In genomic region chr11:111785886-111786412, GRCh38 we compare ENCODE assay signal across 1 cellular context.
A peak's percentile ranks its signal among the peaks of the same experiment; 100 is the strongest.
TF ChIP-seq lines count a peak whose summit lies in the region.

No MANE protein-coding gene starts in this region.

TF ChIP-seq in HepG2, 621 proteins besides CTCF, POLR2A, EP300 and RAD21 (continued from another document and continues in another):
- TF ChIP-seq GMEB1 (CRISPR knock-in tag; IDR thresholded peaks at IDR 0.05; ENCODE audit: borderline replicate concordance) (no peak), ZBTB37 (CRISPR knock-in tag; IDR thresholded peaks at IDR 0.05) (no peak), ARID4A (CRISPR knock-in tag; IDR thresholded peaks at IDR 0.05; ENCODE audit: borderline replicate concordance) (no peak), ZNF337 (CRISPR knock-in tag; IDR thresholded peaks at IDR 0.05; ENCODE audit: borderline replicate concordance, low read depth) (no peak), ESRRA (CRISPR knock-in tag; IDR thresholded peaks at IDR 0.05; ENCODE audit: low read depth) (no peak), ZNF101 (CRISPR knock-in tag; IDR thresholded peaks at IDR 0.05; ENCODE audit: borderline replicate concordance, low read depth) (no peak), RCOR2 (CRISPR knock-in tag; IDR thresholded peaks at IDR 0.05) (no peak), ZNF839 (CRISPR knock-in tag; IDR thresholded peaks at IDR 0.05; ENCODE audit: borderline replicate concordance) (no peak), NPAS2 (CRISPR knock-in tag; IDR thresholded peaks at IDR 0.05; ENCODE audit: borderline replicate concordance) (no peak), RARG (CRISPR knock-in tag; IDR thresholded peaks at IDR 0.05; ENCODE audit: low read depth) (no peak), ZNF703 (CRISPR knock-in tag; IDR thresholded peaks at IDR 0.05; ENCODE audit: borderline replicate concordance) (no peak), NCOA1 (CRISPR knock-in tag; IDR thresholded peaks at IDR 0.05) (no peak), RBAK (CRISPR knock-in tag; IDR thresholded peaks at IDR 0.05) (no peak), ZEB1 (IDR thresholded peaks at IDR 0.05; ENCODE audit: insufficient replicate concordance, low read depth) (no peak), FOXP4 (CRISPR knock-in tag; IDR thresholded peaks at IDR 0.05) (peak; percentile 63), YY1 (IDR thresholded peaks at IDR 0.05; ENCODE audit: insufficient read depth, insufficient replicate concordance, low read depth, low read length) (no peak), NFE2L1 (CRISPR knock-in tag; IDR thresholded peaks at IDR 0.05; ENCODE audit: borderline replicate concordance) (no peak), HNF4A (CRISPR knock-in tag; IDR thresholded peaks at IDR 0.05) (peak; percentile 70), MYPOP (CRISPR knock-in tag; IDR thresholded peaks at IDR 0.05) (0 out of 2 replicates have a peak, but pooled peaks have one; percentile 19), ZBTB7A (CRISPR knock-in tag; IDR thresholded peaks at IDR 0.05) (no peak), ZNF775 (CRISPR knock-in tag; IDR thresholded peaks at IDR 0.05; ENCODE audit: borderline replicate concordance) (no peak), DZIP1 (CRISPR knock-in tag; IDR thresholded peaks at IDR 0.05) (no peak), PHF21A (CRISPR knock-in tag; IDR thresholded peaks at IDR 0.05) (0 out of 2 replicates have a peak, but pooled peaks have one; percentile 35), SMAD1 (CRISPR knock-in tag; IDR thresholded peaks at IDR 0.05; ENCODE audit: borderline replicate concordance, low read depth) (no peak), ZBTB33 (CRISPR knock-in tag; IDR thresholded peaks at IDR 0.05) (no peak), MNT (IDR thresholded peaks at IDR 0.05) (no peak), ZNF224 (CRISPR knock-in tag; IDR thresholded peaks at IDR 0.05) (no peak), SP1 (IDR thresholded peaks at IDR 0.05) (no peak), SP1 (CRISPR knock-in tag; IDR thresholded peaks at IDR 0.05) (no peak)
- TF ChIP-seq, protein P1, sequence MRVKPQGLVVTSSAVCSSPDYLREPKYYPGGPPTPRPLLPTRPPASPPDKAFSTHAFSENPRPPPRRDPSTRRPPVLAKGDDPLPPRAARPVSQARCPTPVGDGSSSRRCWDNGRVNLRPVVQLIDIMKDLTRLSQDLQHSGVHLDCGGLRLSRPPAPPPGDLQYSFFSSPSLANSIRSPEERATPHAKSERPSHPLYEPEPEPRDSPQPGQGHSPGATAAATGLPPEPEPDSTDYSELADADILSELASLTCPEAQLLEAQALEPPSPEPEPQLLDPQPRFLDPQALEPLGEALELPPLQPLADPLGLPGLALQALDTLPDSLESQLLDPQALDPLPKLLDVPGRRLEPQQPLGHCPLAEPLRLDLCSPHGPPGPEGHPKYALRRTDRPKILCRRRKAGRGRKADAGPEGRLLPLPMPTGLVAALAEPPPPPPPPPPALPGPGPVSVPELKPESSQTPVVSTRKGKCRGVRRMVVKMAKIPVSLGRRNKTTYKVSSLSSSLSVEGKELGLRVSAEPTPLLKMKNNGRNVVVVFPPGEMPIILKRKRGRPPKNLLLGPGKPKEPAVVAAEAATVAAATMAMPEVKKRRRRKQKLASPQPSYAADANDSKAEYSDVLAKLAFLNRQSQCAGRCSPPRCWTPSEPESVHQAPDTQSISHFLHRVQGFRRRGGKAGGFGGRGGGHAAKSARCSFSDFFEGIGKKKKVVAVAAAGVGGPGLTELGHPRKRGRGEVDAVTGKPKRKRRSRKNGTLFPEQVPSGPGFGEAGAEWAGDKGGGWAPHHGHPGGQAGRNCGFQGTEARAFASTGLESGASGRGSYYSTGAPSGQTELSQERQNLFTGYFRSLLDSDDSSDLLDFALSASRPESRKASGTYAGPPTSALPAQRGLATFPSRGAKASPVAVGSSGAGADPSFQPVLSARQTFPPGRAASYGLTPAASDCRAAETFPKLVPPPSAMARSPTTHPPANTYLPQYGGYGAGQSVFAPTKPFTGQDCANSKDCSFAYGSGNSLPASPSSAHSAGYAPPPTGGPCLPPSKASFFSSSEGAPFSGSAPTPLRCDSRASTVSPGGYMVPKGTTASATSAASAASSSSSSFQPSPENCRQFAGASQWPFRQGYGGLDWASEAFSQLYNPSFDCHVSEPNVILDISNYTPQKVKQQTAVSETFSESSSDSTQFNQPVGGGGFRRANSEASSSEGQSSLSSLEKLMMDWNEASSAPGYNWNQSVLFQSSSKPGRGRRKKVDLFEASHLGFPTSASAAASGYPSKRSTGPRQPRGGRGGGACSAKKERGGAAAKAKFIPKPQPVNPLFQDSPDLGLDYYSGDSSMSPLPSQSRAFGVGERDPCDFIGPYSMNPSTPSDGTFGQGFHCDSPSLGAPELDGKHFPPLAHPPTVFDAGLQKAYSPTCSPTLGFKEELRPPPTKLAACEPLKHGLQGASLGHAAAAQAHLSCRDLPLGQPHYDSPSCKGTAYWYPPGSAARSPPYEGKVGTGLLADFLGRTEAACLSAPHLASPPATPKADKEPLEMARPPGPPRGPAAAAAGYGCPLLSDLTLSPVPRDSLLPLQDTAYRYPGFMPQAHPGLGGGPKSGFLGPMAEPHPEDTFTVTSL (CRISPR knock-in tag; IDR thresholded peaks at IDR 0.05; ENCODE audit: borderline replicate concordance), result no peak; the same call in 1 of the 2 replicates
- TF ChIP-seq, protein P2, sequence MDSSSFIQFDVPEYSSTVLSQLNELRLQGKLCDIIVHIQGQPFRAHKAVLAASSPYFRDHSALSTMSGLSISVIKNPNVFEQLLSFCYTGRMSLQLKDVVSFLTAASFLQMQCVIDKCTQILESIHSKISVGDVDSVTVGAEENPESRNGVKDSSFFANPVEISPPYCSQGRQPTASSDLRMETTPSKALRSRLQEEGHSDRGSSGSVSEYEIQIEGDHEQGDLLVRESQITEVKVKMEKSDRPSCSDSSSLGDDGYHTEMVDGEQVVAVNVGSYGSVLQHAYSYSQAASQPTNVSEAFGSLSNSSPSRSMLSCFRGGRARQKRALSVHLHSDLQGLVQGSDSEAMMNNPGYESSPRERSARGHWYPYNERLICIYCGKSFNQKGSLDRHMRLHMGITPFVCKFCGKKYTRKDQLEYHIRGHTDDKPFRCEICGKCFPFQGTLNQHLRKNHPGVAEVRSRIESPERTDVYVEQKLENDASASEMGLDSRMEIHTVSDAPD (CRISPR knock-in tag; IDR thresholded peaks at IDR 0.05), result no peak
